17 cellular contexts compared by ENCODE assay signal in genomic region chr14:106585692-106586091, GRCh38.
DNase-seq lines count a peak whose midpoint lies in the region; ATAC-seq and TF ChIP-seq lines count a peak whose summit lies in the region.
"Had no signal": no experiment of that assay in that cellular context is flagged by ENCODE, and none has a peak within 500 bp of the region (broad histone marks: within the 10 kb centered on the region; RNA-seq: fewer than 3 reads in every experiment).

No MANE protein-coding gene starts in this region.

- TF ChIP-seq CTCF in DOHH2 (IDR thresholded peaks at IDR 0.05; ENCODE audit: low read depth, low read length, poor library complexity, severe bottlenecking), result no peak

- no peaks in the 10 kb centered on the region for H3K9me2 ChIP-seq in DOHH2 (replicated peaks; ENCODE audit: control insufficient read depth, low read length)

- peak; percentile 41 for ATAC-seq in activated naive CD4-positive, alpha-beta T cell treated with anti-CD3 and anti-CD28 coated beads, Interleukin-2, amount 50 U/mL, for 72 hours
- peak; percentile 19 for ATAC-seq in activated T-helper 17 cell treated with anti-CD3 and anti-CD28 coated beads, Interleukin-2, amount 50 U/mL, for 72 hours (replicated peaks)
- ATAC-seq in stimulated activated memory B cell treated with anti-CD40 and anti-IgM and Interleukin-4, amounts not matched to agents 10 μg/mL and 1 μg/mL and 100 μg/mL, for 72 hours, result no peak

- no peaks in the 10 kb centered on the region for H3K27me3 ChIP-seq in DOHH2 (ENCODE audit: control insufficient read depth, low read length)

- H3K9me3 Mint-ChIP-seq in activated naive CD4-positive, alpha-beta T cell treated with anti-CD3 and anti-CD28 coated beads, Interleukin-2, amount 50 U/mL, for 72 hours, result no peaks in the 10 kb centered on the region
- H3K9me3 Mint-ChIP-seq in activated naive CD4-positive, alpha-beta T cell treated with anti-CD3 and anti-CD28 coated beads for 36 hours, result no peaks in the 10 kb centered on the region
- H3K9me3 Mint-ChIP-seq in activated T-helper 17 cell treated with anti-CD3 and anti-CD28 coated beads, Interleukin-2, amount 50 U/mL, for 72 hours, result no peaks in the 10 kb centered on the region
- H3K9me3 Mint-ChIP-seq in stimulated activated memory B cell treated with anti-CD40 and anti-IgM and Interleukin-4, amounts not matched to agents 10 μg/mL and 1 μg/mL and 100 μg/mL, for 72 hours, result no peaks in the 10 kb centered on the region
- H3K9me3 Mint-ChIP-seq: CD4-positive, CD25-positive, alpha-beta regulatory T cell; IgD-negative memory B cell; T-cell had no signal

- DNase-seq in activated naive CD4-positive, alpha-beta T cell treated with anti-CD3 and anti-CD28 coated beads, Interleukin-2, amount 50 U/mL, for 72 hours (ENCODE audit: low spot score in 2 of 2), result no peak
- DNase-seq in activated naive CD4-positive, alpha-beta T cell treated with anti-CD3 and anti-CD28 coated beads for 36 hours, result no peak
- DNase-seq in activated CD8-positive, alpha-beta memory T cell treated with anti-CD3 and anti-CD28 coated beads, Interleukin-2, amount 50 U/mL, for 4 hours, result no peak
- DNase-seq in NCI-H510A (lab: John Stamatoyannopoulos, UW), result no peak
- DNase-seq: GF-D8, HCEC 1CT, NCI-H1092 treated with DMSO at 0.1 percent for 48 hours, NCI-H446 had no signal

- H3F3A ChIP-seq in DOHH2 (ENCODE audit: control insufficient read depth, insufficient read depth), result peaks cover 6% of the 10 kb centered on the region; the same call in 1 of the 2 replicates

- H3K36me3 ChIP-seq in DOHH2 (ENCODE audit: control insufficient read depth, low read length), result no peaks in the 10 kb centered on the region

- intact Hi-C loops in activated naive CD4-positive, alpha-beta T cell treated with anti-CD3 and anti-CD28 coated beads for 36 hours (cut with micrococcal nuclease), result no loop called here

- peaks cover 5% of the 10 kb centered on the region for H3K4me1 Mint-ChIP-seq in activated naive CD4-positive, alpha-beta T cell treated with anti-CD3 and anti-CD28 coated beads for 36 hours (ENCODE audit: low read depth)
- H3K4me1 Mint-ChIP-seq in activated T-helper 17 cell treated with anti-CD3 and anti-CD28 coated beads, Interleukin-2, amount 50 U/mL, for 72 hours, result no peaks in the 10 kb centered on the region
- peaks cover 27% of the 10 kb centered on the region for H3K4me1 Mint-ChIP-seq in stimulated activated memory B cell treated with anti-CD40 and anti-IgM and Interleukin-4, amounts not matched to agents 10 μg/mL and 1 μg/mL and 100 μg/mL, for 72 hours

- CTCF ChIA-PET in activated naive CD4-positive, alpha-beta T cell treated with anti-CD3 and anti-CD28 coated beads for 36 hours (lab: Charles Lee), result interaction anchor here (0.8 to 1.8 kb wide), 9 partner anchors 8 to 45 kb away, joined by 3 to 5 read pairs (median 4); no protein-coding TSS in a partner anchor

- H3K79me2 ChIP-seq in DOHH2 (ENCODE audit: control insufficient read depth, low read length), result no peaks in the 10 kb centered on the region

- H3K27me3 Mint-ChIP-seq in activated naive CD4-positive, alpha-beta T cell treated with anti-CD3 and anti-CD28 coated beads for 36 hours (ENCODE audit: low read depth), result peaks cover 18% of the 10 kb centered on the region
- peaks cover 14% of the 10 kb centered on the region for H3K27me3 Mint-ChIP-seq in activated T-helper 17 cell treated with anti-CD3 and anti-CD28 coated beads, Interleukin-2, amount 50 U/mL, for 72 hours
- H3K27me3 Mint-ChIP-seq in stimulated activated memory B cell treated with anti-CD40 and anti-IgM and Interleukin-4, amounts not matched to agents 10 μg/mL and 1 μg/mL and 100 μg/mL, for 72 hours, result no peaks in the 10 kb centered on the region
- H3K27me3 Mint-ChIP-seq: IgD-negative memory B cell had no signal

- peaks cover 55% of the 10 kb centered on the region for H3K4me1 ChIP-seq in DOHH2 (ENCODE audit: control insufficient read depth, low read length)

- no peak overlapping the region for H3K4me3 Mint-ChIP-seq in activated naive CD4-positive, alpha-beta T cell treated with anti-CD3 and anti-CD28 coated beads for 36 hours
- no peak overlapping the region for H3K4me3 Mint-ChIP-seq in activated T-helper 17 cell treated with anti-CD3 and anti-CD28 coated beads, Interleukin-2, amount 50 U/mL, for 72 hours
- no peak overlapping the region for H3K4me3 Mint-ChIP-seq in stimulated activated memory B cell treated with anti-CD40 and anti-IgM and Interleukin-4, amounts not matched to agents 10 μg/mL and 1 μg/mL and 100 μg/mL, for 72 hours
- H3K4me3 Mint-ChIP-seq: CD4-positive, CD25-positive, alpha-beta regulatory T cell; T-cell had no signal

- H3K36me3 Mint-ChIP-seq in activated naive CD4-positive, alpha-beta T cell treated with anti-CD3 and anti-CD28 coated beads, Interleukin-2, amount 50 U/mL, for 72 hours, result no peaks in the 10 kb centered on the region
- H3K36me3 Mint-ChIP-seq in activated naive CD4-positive, alpha-beta T cell treated with anti-CD3 and anti-CD28 coated beads for 36 hours (ENCODE audit: low read depth), result no peaks in the 10 kb centered on the region
- no peaks in the 10 kb centered on the region for H3K36me3 Mint-ChIP-seq in activated T-helper 17 cell treated with anti-CD3 and anti-CD28 coated beads, Interleukin-2, amount 50 U/mL, for 72 hours (ENCODE audit: low read depth)
- no peaks in the 10 kb centered on the region for H3K36me3 Mint-ChIP-seq in stimulated activated memory B cell treated with anti-CD40 and anti-IgM and Interleukin-4, amounts not matched to agents 10 μg/mL and 1 μg/mL and 100 μg/mL, for 72 hours
- H3K36me3 Mint-ChIP-seq: CD4-positive, CD25-positive, alpha-beta regulatory T cell; T-cell had no signal

- H3K9me3 ChIP-seq in DOHH2 (ENCODE audit: control insufficient read depth, insufficient read depth, low read length), result peaks cover 4% of the 10 kb centered on the region; the same call in 1 of the 2 replicates

- no peak overlapping the region for H3K27ac Mint-ChIP-seq in activated naive CD4-positive, alpha-beta T cell treated with anti-CD3 and anti-CD28 coated beads, Interleukin-2, amount 50 U/mL, for 72 hours
- H3K27ac Mint-ChIP-seq in activated naive CD4-positive, alpha-beta T cell treated with anti-CD3 and anti-CD28 coated beads for 36 hours, result no peak overlapping the region
- no peak overlapping the region for H3K27ac Mint-ChIP-seq in activated T-helper 17 cell treated with anti-CD3 and anti-CD28 coated beads, Interleukin-2, amount 50 U/mL, for 72 hours
- no peak overlapping the region for H3K27ac Mint-ChIP-seq in stimulated activated memory B cell treated with anti-CD40 and anti-IgM and Interleukin-4, amounts not matched to agents 10 μg/mL and 1 μg/mL and 100 μg/mL, for 72 hours
- H3K27ac Mint-ChIP-seq: CD4-positive, CD25-positive, alpha-beta regulatory T cell; T-cell had no signal

- peak overlapping the region; percentile 39 for H3K27ac ChIP-seq in DOHH2 (ENCODE audit: low read depth, low read length)
- H3K27ac ChIP-seq: HL-60, KMS-11, RWPE1 had no signal

- H4K20me1 ChIP-seq in DOHH2 (ENCODE audit: control insufficient read depth, insufficient read depth, low read depth, low read length), result no peaks in the 10 kb centered on the region

- H3K4me3 ChIP-seq in DOHH2 (ENCODE audit: low read length), result peak overlapping the region; percentile 5

- H3K4me2 ChIP-seq in DOHH2 (ENCODE audit: low read length), result peak overlapping the region; percentile 45
- H3K4me2 ChIP-seq: KMS-11 had no signal
